Comparison of ENCODE assay signal across 1 cellular context in the genomic region with DNA sequence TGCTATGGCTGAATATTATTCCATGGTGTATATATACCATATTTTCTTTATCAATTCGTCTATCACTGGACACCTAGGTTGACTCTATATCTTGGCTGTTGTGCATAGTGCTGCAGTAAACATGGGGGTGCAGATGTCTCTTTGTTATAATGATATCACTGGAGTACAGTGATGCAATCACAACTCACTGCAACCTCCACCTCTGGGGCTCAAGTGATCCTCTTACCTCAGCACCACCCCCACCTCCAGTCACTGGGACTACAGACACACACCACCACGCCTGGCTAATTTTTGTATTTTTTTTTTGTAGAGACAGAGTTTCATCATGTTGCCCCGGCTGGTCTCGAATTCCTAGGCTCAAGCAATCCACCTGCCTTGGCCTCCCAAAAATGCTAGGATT.
TF ChIP-seq lines count a peak whose summit lies in the region.

No MANE protein-coding gene starts in this region.

TF ChIP-seq in HepG2, 621 proteins besides CTCF, POLR2A, EP300 and RAD21 (continued from another document):
- TF ChIP-seq, protein P1, sequence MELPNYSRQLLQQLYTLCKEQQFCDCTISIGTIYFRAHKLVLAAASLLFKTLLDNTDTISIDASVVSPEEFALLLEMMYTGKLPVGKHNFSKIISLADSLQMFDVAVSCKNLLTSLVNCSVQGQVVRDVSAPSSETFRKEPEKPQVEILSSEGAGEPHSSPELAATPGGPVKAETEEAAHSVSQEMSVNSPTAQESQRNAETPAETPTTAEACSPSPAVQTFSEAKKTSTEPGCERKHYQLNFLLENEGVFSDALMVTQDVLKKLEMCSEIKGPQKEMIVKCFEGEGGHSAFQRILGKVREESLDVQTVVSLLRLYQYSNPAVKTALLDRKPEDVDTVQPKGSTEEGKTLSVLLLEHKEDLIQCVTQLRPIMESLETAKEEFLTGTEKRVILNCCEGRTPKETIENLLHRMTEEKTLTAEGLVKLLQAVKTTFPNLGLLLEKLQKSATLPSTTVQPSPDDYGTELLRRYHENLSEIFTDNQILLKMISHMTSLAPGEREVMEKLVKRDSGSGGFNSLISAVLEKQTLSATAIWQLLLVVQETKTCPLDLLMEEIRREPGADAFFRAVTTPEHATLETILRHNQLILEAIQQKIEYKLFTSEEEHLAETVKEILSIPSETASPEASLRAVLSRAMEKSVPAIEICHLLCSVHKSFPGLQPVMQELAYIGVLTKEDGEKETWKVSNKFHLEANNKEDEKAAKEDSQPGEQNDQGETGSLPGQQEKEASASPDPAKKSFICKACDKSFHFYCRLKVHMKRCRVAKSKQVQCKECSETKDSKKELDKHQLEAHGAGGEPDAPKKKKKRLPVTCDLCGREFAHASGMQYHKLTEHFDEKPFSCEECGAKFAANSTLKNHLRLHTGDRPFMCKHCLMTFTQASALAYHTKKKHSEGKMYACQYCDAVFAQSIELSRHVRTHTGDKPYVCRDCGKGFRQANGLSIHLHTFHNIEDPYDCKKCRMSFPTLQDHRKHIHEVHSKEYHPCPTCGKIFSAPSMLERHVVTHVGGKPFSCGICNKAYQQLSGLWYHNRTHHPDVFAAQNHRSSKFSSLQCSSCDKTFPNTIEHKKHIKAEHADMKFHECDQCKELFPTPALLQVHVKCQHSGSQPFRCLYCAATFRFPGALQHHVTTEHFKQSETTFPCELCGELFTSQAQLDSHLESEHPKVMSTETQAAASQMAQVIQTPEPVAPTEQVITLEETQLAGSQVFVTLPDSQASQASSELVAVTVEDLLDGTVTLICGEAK (IDR thresholded peaks at IDR 0.05) = no peak
- TF ChIP-seq, protein P1 (CRISPR knock-in tag; IDR thresholded peaks at IDR 0.05) = no peak
- TF ChIP-seq ZNF564 (CRISPR knock-in tag; IDR thresholded peaks at IDR 0.05) (no peak), CEBPB (IDR thresholded peaks at IDR 0.05; ENCODE audit: borderline replicate concordance, low read depth, low read length) (0 out of 2 replicates have a peak, but pooled peaks have one; percentile 29), ZNF737 (CRISPR knock-in tag; IDR thresholded peaks at IDR 0.05; ENCODE audit: borderline replicate concordance) (no peak)
- TF ChIP-seq, protein P2, sequence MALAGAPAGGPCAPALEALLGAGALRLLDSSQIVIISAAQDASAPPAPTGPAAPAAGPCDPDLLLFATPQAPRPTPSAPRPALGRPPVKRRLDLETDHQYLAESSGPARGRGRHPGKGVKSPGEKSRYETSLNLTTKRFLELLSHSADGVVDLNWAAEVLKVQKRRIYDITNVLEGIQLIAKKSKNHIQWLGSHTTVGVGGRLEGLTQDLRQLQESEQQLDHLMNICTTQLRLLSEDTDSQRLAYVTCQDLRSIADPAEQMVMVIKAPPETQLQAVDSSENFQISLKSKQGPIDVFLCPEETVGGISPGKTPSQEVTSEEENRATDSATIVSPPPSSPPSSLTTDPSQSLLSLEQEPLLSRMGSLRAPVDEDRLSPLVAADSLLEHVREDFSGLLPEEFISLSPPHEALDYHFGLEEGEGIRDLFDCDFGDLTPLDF (CRISPR knock-in tag; IDR thresholded peaks at IDR 0.05) = no peak
